In the genomic region with DNA sequence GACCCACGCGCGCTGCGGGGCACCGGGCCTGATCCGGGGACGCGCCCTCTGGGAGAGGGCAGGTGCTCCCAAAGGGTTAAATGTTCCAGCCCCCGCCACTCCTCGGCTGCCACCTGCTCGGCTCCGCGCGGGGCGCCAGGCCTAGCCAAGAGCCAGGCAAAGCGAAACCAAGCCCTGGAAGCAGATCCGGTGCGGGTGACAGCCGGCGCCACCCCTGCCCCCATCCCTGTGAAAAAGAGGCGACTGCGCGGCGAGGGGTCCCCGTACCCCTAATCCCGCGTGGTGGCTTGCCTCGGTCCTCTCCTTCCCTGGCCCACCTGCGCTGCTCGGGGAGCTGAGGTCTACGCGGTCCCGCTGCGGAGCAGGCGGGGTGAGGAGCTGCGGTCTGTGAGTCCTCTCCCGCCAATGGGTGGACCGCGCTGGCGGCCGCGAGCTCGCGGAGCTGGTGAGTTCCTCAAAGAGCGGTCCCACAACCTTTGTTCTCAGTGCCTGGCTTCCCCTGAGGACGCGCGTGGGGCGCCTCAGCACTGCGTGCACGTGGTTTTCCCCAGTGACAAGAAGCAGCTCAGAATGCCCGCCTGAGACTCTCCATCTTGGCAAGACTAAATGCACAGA, we compare ENCODE assay signal across 8 cellular contexts. TPM values are rescaled to one million over a fixed set of nuclear protein-coding genes. Genes with fewer than 3 reads are reported as not detected.
DNase-seq lines count a peak whose midpoint lies in the region; ATAC-seq and TF ChIP-seq lines count a peak whose summit lies in the region.

A gene (minus strand): TSS at position 610 of the 615 bp plus-strand sequence.

- no peaks in the 10 kb centered on the region for H3K36me3 ChIP-seq in spleen

- peak within 1 kb of the TSS; percentile 72 to 91 (median 87) for H3K27ac ChIP-seq in spleen

- intact Hi-C loops in spleen (cut with DNase I; ENCODE audit: low total_unique reads), result no loop called here

- H3K9me3 ChIP-seq in spleen, result no peaks in the 10 kb centered on the region

- no peak for ATAC-seq in GM19452 (IDR thresholded peaks at IDR 0.05; ENCODE audit: unreplicated experiment)

- H3K4me3 ChIP-seq in choroid plexus epithelial cell (ENCODE audit: low read depth, low read length) (peak within 1 kb of the TSS; percentile 84), spleen (peak within 1 kb of the TSS; percentile 51 to 77 (median 67))

- peaks cover 0 to 32% (median 24%) of the 10 kb centered on the region in 6 donors for H3K4me1 ChIP-seq in spleen

- H3K27me3 ChIP-seq in spleen (replicated peaks in 1 of 7), result peaks cover 0 to 18% (median 9%) of the 10 kb centered on the region in 7 donors

- WGBS in spleen, 5 donors, result 1 to 3% (median 1%) methylated on average over 28 to 52 of the region's 52 CpGs

- no peak for TF ChIP-seq CTCF in choroid plexus epithelial cell (conservative IDR thresholded peaks at IDR 0.05; ENCODE audit: low read depth, low read length)
- TF ChIP-seq CTCF in spleen (IDR thresholded peaks at IDR 0.05 in 8 of 11, conservative IDR thresholded peaks at IDR 0.05 in 3 of 11), result no peak

- no peak for TF ChIP-seq POLR2A in spleen (IDR thresholded peaks at IDR 0.05)

- DNase-seq in NCI-H524 (lab: John Stamatoyannopoulos, UW) (peak; percentile 32 to 58), NCI-H524 treated with DMSO at 0.1 percent for 48 hours (lab: John Stamatoyannopoulos, UW) (no peak), NCI-H1105 (lab: John Stamatoyannopoulos, UW) (peak; percentile 57), choroid plexus epithelial cell (ENCODE audit: low read depth) (peak; percentile 64), kidney glomerular epithelial cell (lab: John Stamatoyannopoulos, UW) (peak; percentile 43), spleen (peak; percentile 87)
- DNase-seq in activated CD4-positive, alpha-beta T cell treated with anti-CD3 and anti-CD28 coated beads for 1 hour, result peak; percentile 16

RNA-seq across cellular contexts. Expression of the gene that starts here (rescaled TPM):
- total RNA-seq in spleen, result 10 to 100 TPM; 13.9 to 25.9 (median 21.0) TPM
- polyA plus RNA-seq in spleen, result 10 to 100 TPM in 2 of 3 donors, 1 to 10 TPM in 1; 6.4 to 15.2 (median 13.9) TPM
